In genomic region chr22:42069801-42070516, GRCh38 we compare ENCODE assay signal across 8 cellular contexts. TPM values are rescaled to one million over a fixed set of nuclear protein-coding genes. Genes with fewer than 3 reads are reported as not detected.
A peak's percentile ranks its signal among the peaks of the same experiment; 100 is the strongest.
DNase-seq lines count a peak whose midpoint lies in the region; ATAC-seq and TF ChIP-seq lines count a peak whose summit lies in the region.

No MANE protein-coding gene starts in this region.

- H3K9me2 ChIP-seq in SU-DHL-6 (replicated peaks; ENCODE audit: insufficient read depth, low read length) = no peaks in the 10 kb centered on the region

- no peaks in the 10 kb centered on the region for H3K79me2 ChIP-seq in SU-DHL-6 (ENCODE audit: insufficient read depth, low read length)

- peaks cover 32% of the 10 kb centered on the region in 2 experiments for H3K4me1 ChIP-seq in neutrophil (ENCODE audit: control insufficient read depth in 1 of 2, insufficient read depth in 1 of 2, low read depth in 1 of 2, low read length in 1 of 2)

- H4K20me1 ChIP-seq in SU-DHL-6 (ENCODE audit: low read depth, low read length) = no peaks in the 10 kb centered on the region

- H3K36me3 ChIP-seq in GM06990 (ENCODE audit: control insufficient read depth, insufficient read depth, low read length) (peaks cover 16% of the 10 kb centered on the region), SU-DHL-6 (ENCODE audit: low read length) (no peaks in the 10 kb centered on the region), neutrophil (peaks cover 34% of the 10 kb centered on the region)

- DNase-seq in GM06990 (ENCODE audit: extremely low read depth, insufficient read length) = no peak
- DNase-seq in fibroblast of pulmonary artery (ENCODE audit: low read depth) = no peak
- DNase-seq in HT-29 (ENCODE audit: low spot score) = no peak
- no peak for DNase-seq in NCI-H1436 (lab: John Stamatoyannopoulos, UW)

- H3K27ac ChIP-seq in SU-DHL-6 (ENCODE audit: low read depth, low read length) = peak overlapping the region; percentile 47
- H3K27ac ChIP-seq in neutrophil = peak overlapping the region; percentile 80

- peak overlapping the region; percentile 57 for H3K4me3 ChIP-seq in GM06990 (replicated peaks; ENCODE audit: low read depth, low read length)
- H3K4me3 ChIP-seq in SU-DHL-6 (ENCODE audit: insufficient read depth, low read length, poor library complexity, severe bottlenecking) = peak overlapping the region; percentile 56
- peak overlapping the region; percentile 71 for H3K4me3 ChIP-seq in fibroblast of pulmonary artery (replicated peaks; ENCODE audit: low read depth, low read length)
- peak overlapping the region; percentile 84 to 91 for H3K4me3 ChIP-seq in neutrophil (ENCODE audit: low read depth in 1 of 2, low read length in 1 of 2)

- H3K4me2 ChIP-seq in SU-DHL-6 (ENCODE audit: low read depth, low read length, poor library complexity, severe bottlenecking) = peak overlapping the region; percentile 81

- H3K9ac ChIP-seq in SU-DHL-6 (ENCODE audit: low read length) = peak overlapping the region; percentile 68

- peak overlapping the region; percentile 87 for H2AFZ ChIP-seq in SU-DHL-6 (ENCODE audit: low read depth, low read length, severe bottlenecking)

- peak; percentile 21 for ATAC-seq in HG02678 (IDR thresholded peaks at IDR 0.05; ENCODE audit: unreplicated experiment)
- no peak for ATAC-seq in HG03196 (IDR thresholded peaks at IDR 0.05; ENCODE audit: unreplicated experiment)

- TF ChIP-seq CTCF in GM06990 (IDR thresholded peaks at IDR 0.05; ENCODE audit: insufficient read depth, low read length, poor library complexity, severe bottlenecking) (no peak), SU-DHL-6 (IDR thresholded peaks at IDR 0.05; ENCODE audit: insufficient read depth, low read length, poor library complexity, severe bottlenecking) (no peak), fibroblast of pulmonary artery (IDR thresholded peaks at IDR 0.05; ENCODE audit: low read length, missing control alignments) (no peak), neutrophil (IDR thresholded peaks at IDR 0.05) (no peak)

- H3K9me3 ChIP-seq in SU-DHL-6 (ENCODE audit: insufficient read depth, low read length) (no peaks in the 10 kb centered on the region), neutrophil (no peaks in the 10 kb centered on the region)

- no peaks in the 10 kb centered on the region for H3F3A ChIP-seq in SU-DHL-6 (ENCODE audit: insufficient read depth)

- H3K27me3 ChIP-seq in GM06990 (replicated peaks; ENCODE audit: control insufficient read depth, insufficient read depth, low read length) (no peaks in the 10 kb centered on the region), SU-DHL-6 (ENCODE audit: low read length) (no peaks in the 10 kb centered on the region), neutrophil (no peaks in the 10 kb centered on the region)

RNA-seq across cellular contexts. Expression of gene NAGA, which starts 0.7 kb away (rescaled TPM):
- 20.8 and 26.8 TPM in 2 replicates for total RNA-seq in HT-29 (2014; rRNA removed; shearing (Covaris generic))

RNA-seq across cellular contexts. Expression of gene PHETA2, which starts 4.1 kb away (rescaled TPM):
- total RNA-seq in HT-29 (2014; rRNA removed; shearing (Covaris generic)) = 5.1 and 6.5 TPM in 2 replicates

RNA-seq across cellular contexts. Expression of gene SMDT1, which starts 9.5 kb away (rescaled TPM):
- total RNA-seq in HT-29 (2014; rRNA removed; shearing (Covaris generic)) = 18.9 and 25.5 TPM in 2 replicates

RNA-seq across cellular contexts. Expression of gene NDUFA6, which starts 20.6 kb away (rescaled TPM):
- total RNA-seq in HT-29 (2014; rRNA removed; shearing (Covaris generic)) = 49.0 and 57.6 TPM in 2 replicates
